ENCODE assay signal across 8 cellular contexts in the genomic region with DNA sequence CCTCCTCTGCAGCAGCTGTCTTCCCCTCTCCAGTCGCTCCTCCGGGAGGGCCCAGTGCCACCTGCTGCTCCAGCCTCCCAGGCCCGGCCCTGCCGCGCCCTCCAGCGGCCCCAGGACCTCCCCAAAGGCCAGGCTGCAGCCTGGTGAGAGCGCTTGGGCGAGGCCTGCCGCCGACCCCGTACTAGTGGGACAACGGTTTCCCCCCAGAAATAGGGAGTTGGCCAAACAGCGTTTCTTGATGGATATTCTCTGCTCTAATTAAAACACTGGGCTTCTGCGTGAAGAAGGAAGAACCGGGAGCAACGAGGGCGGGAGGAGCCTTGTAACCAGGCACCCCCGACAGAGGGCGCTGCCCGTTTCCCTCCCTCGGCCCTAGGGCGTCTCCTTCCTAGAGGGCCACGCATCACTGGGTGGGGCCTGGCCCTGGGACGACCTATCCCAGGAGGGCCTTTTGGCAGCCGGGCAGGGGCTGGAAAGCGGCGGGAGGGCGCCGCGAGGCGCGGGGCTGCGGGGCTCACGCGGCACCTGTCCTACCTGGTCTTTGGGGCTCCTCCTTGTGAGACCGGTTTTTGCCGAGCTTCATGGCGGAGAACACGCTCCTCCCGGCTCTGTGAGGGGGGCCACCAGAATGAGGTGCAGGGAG. TPM values are rescaled to one million over a fixed set of nuclear protein-coding genes. Genes with fewer than 3 reads are reported as not detected.
A peak's percentile ranks its signal among the peaks of the same experiment; 100 is the strongest.
DNase-seq lines count a peak whose midpoint lies in the region; ATAC-seq and TF ChIP-seq lines count a peak whose summit lies in the region.

No MANE protein-coding gene starts in this region.

- no peaks in the 10 kb centered on the region for H3K9me3 Mint-ChIP-seq in activated CD8-positive, alpha-beta T cell treated with anti-CD3 and anti-CD28 coated beads for 36 hours
- no peaks in the 10 kb centered on the region for H3K9me3 Mint-ChIP-seq in effector memory CD8-positive, alpha-beta T cell
- H3K9me3 Mint-ChIP-seq in memory B cell = no peaks in the 10 kb centered on the region

- intact Hi-C loops in activated CD8-positive, alpha-beta T cell treated with anti-CD3 and anti-CD28 coated beads for 36 hours (cut with micrococcal nuclease) = loop anchor here (5.0 kb wide), 1 partner anchor 74 kb away; no protein-coding TSS in a partner anchor

- H3K36me3 Mint-ChIP-seq in activated CD8-positive, alpha-beta T cell treated with anti-CD3 and anti-CD28 coated beads for 36 hours (ENCODE audit: low read depth) = no peaks in the 10 kb centered on the region
- H3K36me3 Mint-ChIP-seq in effector memory CD8-positive, alpha-beta T cell (ENCODE audit: insufficient read depth) = no peaks in the 10 kb centered on the region
- H3K36me3 Mint-ChIP-seq in memory B cell = no peaks in the 10 kb centered on the region

- H3K4me3 Mint-ChIP-seq in activated CD8-positive, alpha-beta T cell treated with anti-CD3 and anti-CD28 coated beads for 36 hours = peak overlapping the region; percentile 71
- peak overlapping the region; percentile 78 to 79 for H3K4me3 Mint-ChIP-seq in effector memory CD8-positive, alpha-beta T cell
- H3K4me3 Mint-ChIP-seq in memory B cell = peak overlapping the region; percentile 84

- TF ChIP-seq CTCF in activated CD8-positive, alpha-beta T cell treated with anti-CD3 and anti-CD28 coated beads for 36 hours (IDR thresholded peaks at IDR 0.05) = peak; percentile 98

- peaks cover 1% of the 10 kb centered on the region for H3K27me3 Mint-ChIP-seq in activated CD8-positive, alpha-beta T cell treated with anti-CD3 and anti-CD28 coated beads for 36 hours
- H3K27me3 Mint-ChIP-seq in effector memory CD8-positive, alpha-beta T cell = peaks cover 1 to 24% of the 10 kb centered on the region in 2 donors
- H3K27me3 Mint-ChIP-seq in memory B cell = peaks cover 6% of the 10 kb centered on the region

- DNase-seq in Daoy (ENCODE audit: low read depth) = peak; percentile 93
- peak; percentile 92 for DNase-seq in NCI-H748 (lab: John Stamatoyannopoulos, UW; ENCODE audit: unreplicated experiment)
- peak; percentile 89 for DNase-seq in activated CD8-positive, alpha-beta T cell treated with anti-CD3 and anti-CD28 coated beads for 36 hours
- DNase-seq in effector memory CD8-positive, alpha-beta T cell = peak; percentile 61 to 72 (median 65)
- peak; percentile 46 to 55 for DNase-seq in memory B cell (ENCODE audit: low spot score in 2 of 2)
- peak; percentile 68 for DNase-seq in stimulated activated CD8-positive, alpha-beta memory T cell treated with anti-CD3 and anti-CD28 coated beads, Interleukin-12 subunit alpha, Interleukin-12 subunit beta, amount 100 ng/mL, for 1 hour (ENCODE audit: low read depth)

- H3K4me1 Mint-ChIP-seq in activated CD8-positive, alpha-beta T cell treated with anti-CD3 and anti-CD28 coated beads for 36 hours (ENCODE audit: low read depth) = peaks cover 7% of the 10 kb centered on the region
- H3K4me1 Mint-ChIP-seq in effector memory CD8-positive, alpha-beta T cell (ENCODE audit: low read depth in 2 of 2) = peaks cover 5 to 7% of the 10 kb centered on the region in 2 donors
- H3K4me1 Mint-ChIP-seq in memory B cell = peaks cover 6% of the 10 kb centered on the region

- CTCF ChIA-PET in activated CD8-positive, alpha-beta T cell treated with anti-CD3 and anti-CD28 coated beads for 36 hours (lab: Charles Lee) = interaction anchor here (0.6 to 5.2 kb wide), 28 partner anchors 11 to 262 kb away, joined by 3 to 42 read pairs (median 4); no protein-coding TSS in a partner anchor

- ATAC-seq in HG03159 (IDR thresholded peaks at IDR 0.05; ENCODE audit: unreplicated experiment) (peak; percentile 57), memory B cell (ENCODE audit: low read depth) (peak; percentile 93), GM21717 (IDR thresholded peaks at IDR 0.05; ENCODE audit: unreplicated experiment) (no peak)
- ATAC-seq in activated CD8-positive, alpha-beta T cell treated with anti-CD3 and anti-CD28 coated beads for 36 hours = peak; percentile 99
- peak; percentile 98 for ATAC-seq in effector memory CD8-positive, alpha-beta T cell (replicated peaks)

- POLR2A ChIA-PET in activated CD8-positive, alpha-beta T cell treated with anti-CD3 and anti-CD28 coated beads for 36 hours (lab: Charles Lee) = interaction anchor here (0.6 kb wide), 1 partner anchor 52 kb away, joined by 3 read pairs; no protein-coding TSS in a partner anchor

- H3K27ac Mint-ChIP-seq in activated CD8-positive, alpha-beta T cell treated with anti-CD3 and anti-CD28 coated beads for 36 hours = peak overlapping the region; percentile 76
- peak overlapping the region in 1 of 2 donors; percentile 32 for H3K27ac Mint-ChIP-seq in effector memory CD8-positive, alpha-beta T cell
- H3K27ac Mint-ChIP-seq in memory B cell = no peak overlapping the region

RNA-seq across cellular contexts. Expression of a gene that starts 25.4 kb away (rescaled TPM):
- total RNA-seq in Daoy (2014; rRNA removed; shearing (Covaris generic)) = not detected in 2 replicates
- total RNA-seq in activated CD8-positive, alpha-beta T cell treated with anti-CD3 and anti-CD28 coated beads for 36 hours = under 1 TPM; 0.60 to 0.81 TPM
